20 cellular contexts compared by ENCODE assay signal in genomic region chr11:119829407-119829806, GRCh38.
DNase-seq lines count a peak whose midpoint lies in the region; ATAC-seq and TF ChIP-seq lines count a peak whose summit lies in the region.
"Had no signal": no experiment of that assay in that cellular context is flagged by ENCODE, and none has a peak within 500 bp of the region (broad histone marks: within the 10 kb centered on the region; RNA-seq: fewer than 3 reads in every experiment).

No MANE protein-coding gene starts in this region.

- 57 to 59% methylated on average over 3 of the region's 3 CpGs for WGBS in heart right ventricle, 2 donors
- WGBS in H9 (ENCODE audit: extremely low coverage, insufficient read length, low lambda C conversion rate) = no CpG with 5 or more reads among the region's 3 CpGs

- no peak overlapping the region for H3K4ac ChIP-seq in H9 (ENCODE audit: low read depth, low read length)

- H4K8ac ChIP-seq in H9 (replicated peaks; ENCODE audit: insufficient read length, low read depth, low read length) = no peak overlapping the region

- H3F3A ChIP-seq in neural cell (ENCODE audit: insufficient read depth, low read length, poor library complexity, severe bottlenecking) = no peaks in the 10 kb centered on the region

- DNase-seq in heart right ventricle (peak; percentile 13 to 27), right atrium auricular region (ENCODE audit: low spot score) (no peak), sciatic nerve (ENCODE audit: low spot score) (no peak), H9 (no peak), anterior cingulate cortex (lab: John Stamatoyannopoulos, UW) (no peak)
- DNase-seq: AML-193; CD4-positive, alpha-beta memory T cell; DMS153; DMS79 treated with DMSO at 0.1 percent for 48 hours; GF-D8; GOT3; H7; IMR-90 had no signal

- H2BK20ac ChIP-seq in H9 (ENCODE audit: low read depth, low read length, poor library complexity, severe bottlenecking) = no peak overlapping the region

- no peak for ATAC-seq in heart right ventricle
- peak; percentile 25 for ATAC-seq in sciatic nerve
- ATAC-seq in HG02571 (IDR thresholded peaks at IDR 0.05; ENCODE audit: unreplicated experiment) = no peak
- ATAC-seq: A549 had no signal

- H3K9me3 ChIP-seq in heart right ventricle (peaks cover 0 to 15% (median 0%) of the 10 kb centered on the region in 11 donors), right atrium auricular region (peaks cover 0 to 4% of the 10 kb centered on the region in 2 donors), neural cell (ENCODE audit: low read length) (no peaks in the 10 kb centered on the region), H9 (ENCODE audit: control insufficient read depth, low read depth, low read length) (no peaks in the 10 kb centered on the region)
- H3K9me3 ChIP-seq: A549 had no signal

- H3K23me2 ChIP-seq in H9 (ENCODE audit: insufficient read length, low read depth, low read length, poor library complexity, severe bottlenecking) = no peaks in the 10 kb centered on the region

- H3K27ac ChIP-seq in heart right ventricle (no peak overlapping the region), right atrium auricular region (no peak overlapping the region), neural cell (ENCODE audit: low read length) (peak overlapping the region; percentile 37), H9 (ENCODE audit: insufficient read length, low read depth, low read length) (no peak overlapping the region)
- H3K27ac ChIP-seq: 22Rv1, A549, BLaER1 had no signal

- H3K18ac ChIP-seq in H9 (ENCODE audit: insufficient read length, low read depth, low read length) = no peak overlapping the region

- H2BK5ac ChIP-seq in H9 (ENCODE audit: insufficient read length, low read length) = no peak overlapping the region

- H3K79me1 ChIP-seq in H9 (ENCODE audit: insufficient read depth, low read depth, low read length, poor library complexity, severe bottlenecking) = no peaks in the 10 kb centered on the region

- no peak overlapping the region for H3K27ac Mint-ChIP-seq in H9
- H3K27ac Mint-ChIP-seq: CD14-positive monocyte; CD4-positive, alpha-beta memory T cell had no signal

- H3K36me3 ChIP-seq in heart right ventricle (no peaks in the 10 kb centered on the region), right atrium auricular region (no peaks in the 10 kb centered on the region), neural cell (ENCODE audit: insufficient read depth, low read length) (no peaks in the 10 kb centered on the region)
- H3K36me3 ChIP-seq: BLaER1 had no signal

- H2AK5ac ChIP-seq in H9 (ENCODE audit: insufficient read length, low read length) = no peak overlapping the region

- TF ChIP-seq CTCF in heart right ventricle (IDR thresholded peaks at IDR 0.05) = no peak
- TF ChIP-seq CTCF in right atrium auricular region (IDR thresholded peaks at IDR 0.05) = no peak
- TF ChIP-seq CTCF in neural cell (IDR thresholded peaks at IDR 0.05; ENCODE audit: poor library complexity, severe bottlenecking) = no peak
- TF ChIP-seq CTCF in H9 (conservative IDR thresholded peaks at IDR 0.05) = no peak

- peaks cover 29 to 35% of the 10 kb centered on the region in 2 experiments for H3K4me1 Mint-ChIP-seq in H9
- H3K4me1 Mint-ChIP-seq: CD14-positive monocyte; CD4-positive, alpha-beta memory T cell had no signal

- H3K4me2 ChIP-seq in neural cell (ENCODE audit: low read length) (no peak overlapping the region), H9 (ENCODE audit: insufficient read depth, insufficient read length, low read length) (no peak overlapping the region)
- H3K4me2 ChIP-seq: A549, BLaER1 had no signal

- H2BK12ac ChIP-seq in H9 (ENCODE audit: insufficient read length, low read depth, low read length) = no peak overlapping the region

- no peak overlapping the region for H3K56ac ChIP-seq in H9 (ENCODE audit: insufficient read length, low read depth, low read length)

- H3K9me2 ChIP-seq in neural cell (ENCODE audit: insufficient read depth, low read length) = no peaks in the 10 kb centered on the region

- H2BK15ac ChIP-seq in H9 (ENCODE audit: low read depth, low read length) = no peak overlapping the region

- H3K27me3 ChIP-seq in heart right ventricle = peaks cover 0 to 9% (median 0%) of the 10 kb centered on the region in 7 donors
- H3K27me3 ChIP-seq in right atrium auricular region = no peaks in the 10 kb centered on the region
- H3K27me3 ChIP-seq in neural cell (ENCODE audit: insufficient read depth, low read depth, low read length) = no peaks in the 10 kb centered on the region
- no peaks in the 10 kb centered on the region for H3K27me3 ChIP-seq in H9 (ENCODE audit: insufficient read depth, low read length)
- H3K27me3 ChIP-seq: BLaER1 had no signal

- no peak overlapping the region for H4K5ac ChIP-seq in H9 (ENCODE audit: insufficient read length, low read depth, low read length)

- H4K20me1 ChIP-seq in neural cell (ENCODE audit: insufficient read depth) = no peaks in the 10 kb centered on the region
- no peaks in the 10 kb centered on the region for H4K20me1 ChIP-seq in H9 (ENCODE audit: control insufficient read depth, insufficient read depth, insufficient read length)
- H4K20me1 ChIP-seq: BLaER1 had no signal

- no peak overlapping the region for H3K23ac ChIP-seq in H9 (ENCODE audit: insufficient read length, low read depth, low read length)

- H3K4me3 Mint-ChIP-seq in H9 = no peak overlapping the region
- H3K4me3 Mint-ChIP-seq: CD14-positive monocyte; CD4-positive, alpha-beta memory T cell had no signal

- peaks cover 8 to 11% of the 10 kb centered on the region in 2 experiments; a peak in 4 of 5 replicates for H3K9me3 Mint-ChIP-seq in H9

- TF ChIP-seq RAD21 in neural cell (conservative IDR thresholded peaks at IDR 0.05) = no peak

- H3K9ac ChIP-seq in neural cell (ENCODE audit: low read length) = no peak overlapping the region
- no peak overlapping the region for H3K9ac ChIP-seq in H9 (ENCODE audit: extremely low read depth, insufficient read length, low read length)
- H3K9ac ChIP-seq: BLaER1 had no signal

- H3K4me1 ChIP-seq in heart right ventricle (peaks cover 0 to 6% (median 0%) of the 10 kb centered on the region in 9 donors), right atrium auricular region (no peaks in the 10 kb centered on the region), H9 (ENCODE audit: insufficient read depth, low read length) (peaks cover 8% of the 10 kb centered on the region; the same call in 1 of the 2 replicates)
- H3K4me1 ChIP-seq: A549, BLaER1 had no signal

- no peak for TF ChIP-seq EP300 in neural cell (conservative IDR thresholded peaks at IDR 0.05; ENCODE audit: poor library complexity, severe bottlenecking)

- H3K36me3 Mint-ChIP-seq in H9 (ENCODE audit: insufficient read depth in 1 of 3, low read depth in 3 of 3) = peaks cover 2 to 9% (median 5%) of the 10 kb centered on the region in 3 experiments; a peak in 4 of 7 replicates
- H3K36me3 Mint-ChIP-seq: CD14-positive monocyte; CD4-positive, alpha-beta memory T cell had no signal

- intact Hi-C loops in heart right ventricle (cut with DNase I) (no loop called here), sciatic nerve (cut with DNase I) (loop anchor here (5.0 kb wide), 1 partner anchor 1727 kb away; no protein-coding TSS in a partner anchor)

- no peak overlapping the region; the same call in 1 of the 2 replicates for H3K14ac ChIP-seq in H9 (ENCODE audit: insufficient read depth, low read length)

- peaks cover 34% of the 10 kb centered on the region for H3K27me3 Mint-ChIP-seq in H9 (ENCODE audit: low read depth)

- H3K79me2 ChIP-seq in neural cell (replicated peaks; ENCODE audit: insufficient read depth, low read length) (no peaks in the 10 kb centered on the region), H9 (ENCODE audit: insufficient read depth, low read length) (no peaks in the 10 kb centered on the region)

- no peak overlapping the region for H3T11ph ChIP-seq in H9 (ENCODE audit: low read length)

- no peak overlapping the region for H2AFZ ChIP-seq in neural cell (ENCODE audit: low read depth, low read length)
- H2AFZ ChIP-seq in H9 (ENCODE audit: low read length) = no peak overlapping the region

- no peak overlapping the region for H2BK120ac ChIP-seq in H9 (ENCODE audit: low read depth, low read length, poor library complexity, severe bottlenecking)

- H4K91ac ChIP-seq in H9 (ENCODE audit: insufficient read length, low read depth, low read length) = no peak overlapping the region

- H3K4me3 ChIP-seq in heart right ventricle (no peak overlapping the region), right atrium auricular region (no peak overlapping the region), neural cell (ENCODE audit: low read length) (no peak overlapping the region)
- H3K4me3 ChIP-seq: A549, BLaER1, K562 had no signal

TF ChIP-seq in neural cell, 6 proteins besides CTCF, POLR2A, EP300 and RAD21:
- no peak for TF ChIP-seq EZH2 (IDR thresholded peaks at IDR 0.05; ENCODE audit: borderline replicate concordance, insufficient read depth, low read length, poor library complexity, severe bottlenecking)
- TF ChIP-seq MXI1 (conservative IDR thresholded peaks at IDR 0.05; ENCODE audit: poor library complexity, severe bottlenecking) = no peak
- no peak for TF ChIP-seq REST (IDR thresholded peaks at IDR 0.05; ENCODE audit: borderline replicate concordance)
- TF ChIP-seq POLR2AphosphoS5 (IDR thresholded peaks at IDR 0.05) = no peak
- TF ChIP-seq TAF1 (IDR thresholded peaks at IDR 0.05; ENCODE audit: low read depth) = no peak
- TF ChIP-seq SMC3 (conservative IDR thresholded peaks at IDR 0.05; ENCODE audit: poor library complexity) = no peak
TF ChIP-seq in neural cell: peak in this region for 0.

Comparison
In these comparisons a context has a peak if more than half of its experiments do, and no peak if none do; other contexts are left out.
1. DNase-seq: peak in heart right ventricle (2 of 2); none in right atrium auricular region (single experiment), sciatic nerve (single experiment), H9 (single experiment) and anterior cingulate cortex (0 of 58).